ENCODE assay signal across 10 cellular contexts in the genomic region with DNA sequence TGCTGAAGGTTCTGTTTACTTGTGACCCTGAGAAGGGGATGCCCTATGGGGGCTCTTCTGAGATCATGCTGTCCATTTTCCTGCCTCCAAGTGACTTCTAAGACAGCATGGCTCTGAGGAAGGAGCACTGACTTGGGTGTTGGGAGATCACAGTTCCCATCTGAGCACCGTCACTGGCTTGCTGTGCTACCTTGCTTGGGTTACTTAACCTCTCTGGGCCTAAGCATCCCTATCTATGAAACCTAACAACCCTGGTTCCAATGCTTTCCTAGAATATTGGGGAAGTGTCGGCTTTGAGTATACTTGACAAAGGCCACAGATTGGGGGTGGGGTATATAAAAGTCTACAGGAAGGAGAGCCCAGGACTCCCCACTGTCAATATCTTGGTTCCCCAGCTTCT. TPM values are rescaled to one million over a fixed set of nuclear protein-coding genes. Genes with fewer than 3 reads are reported as not detected.
A peak's percentile ranks its signal among the peaks of the same experiment; 100 is the strongest.
DNase-seq lines count a peak whose midpoint lies in the region; ATAC-seq and TF ChIP-seq lines count a peak whose summit lies in the region.
"Had no signal": no experiment of that assay in that cellular context is flagged by ENCODE, and none has a peak within 500 bp of the region (broad histone marks: within the 10 kb centered on the region; RNA-seq: fewer than 3 reads in every experiment).

No MANE protein-coding gene starts in this region.

- peaks cover 3 to 38% (median 4%) of the 10 kb centered on the region in 3 donors for H3K36me3 Mint-ChIP-seq in CD8-positive, alpha-beta memory T cell
- peaks cover 42% of the 10 kb centered on the region for H3K36me3 Mint-ChIP-seq in activated CD4-positive, alpha-beta memory T cell treated with anti-CD3 and anti-CD28 coated beads for 36 hours
- H3K36me3 Mint-ChIP-seq in Caco-2 (ENCODE audit: insufficient read depth, unreplicated experiment) = no peaks in the 10 kb centered on the region
- H3K36me3 Mint-ChIP-seq: WTC11 had no signal

- no peaks in the 10 kb centered on the region for H3K9me3 ChIP-seq in CD8-positive, alpha-beta memory T cell (ENCODE audit: low read length)
- H3K9me3 ChIP-seq in gastroesophageal sphincter (no peaks in the 10 kb centered on the region), skeletal muscle tissue (ENCODE audit: control insufficient read depth in 3 of 3, low read length in 3 of 3) (no peaks in the 10 kb centered on the region), Caco-2 (no peaks in the 10 kb centered on the region)

- H3K9me3 Mint-ChIP-seq in CD8-positive, alpha-beta memory T cell = peaks cover 0 to 2% (median 0%) of the 10 kb centered on the region in 5 donors
- peaks cover 4% of the 10 kb centered on the region for H3K9me3 Mint-ChIP-seq in activated CD4-positive, alpha-beta memory T cell treated with anti-CD3 and anti-CD28 coated beads for 36 hours
- no peaks in the 10 kb centered on the region for H3K9me3 Mint-ChIP-seq in Caco-2 (ENCODE audit: unreplicated experiment)
- H3K9me3 Mint-ChIP-seq: neural crest cell, WTC11 had no signal

- H3K27ac Mint-ChIP-seq in CD8-positive, alpha-beta memory T cell = peak overlapping the region; percentile 98 to 100 (median 100)
- peak overlapping the region; percentile 94 for H3K27ac Mint-ChIP-seq in activated CD4-positive, alpha-beta memory T cell treated with anti-CD3 and anti-CD28 coated beads for 36 hours
- H3K27ac Mint-ChIP-seq in Caco-2 (ENCODE audit: unreplicated experiment) = no peak overlapping the region
- H3K27ac Mint-ChIP-seq: WTC11 had no signal

- intact Hi-C loops in activated CD4-positive, alpha-beta memory T cell treated with anti-CD3 and anti-CD28 coated beads for 36 hours (cut with micrococcal nuclease) = loop anchor here (10.0 kb wide), 3 partner anchors 212 to 342 kb away; no protein-coding TSS in a partner anchor
- intact Hi-C loops in Caco-2 (cut with micrococcal nuclease; ENCODE audit: unreplicated experiment) = no loop called here

- peak overlapping the region; percentile 95 for H3K27ac ChIP-seq in CD8-positive, alpha-beta memory T cell (ENCODE audit: low read depth, low read length)
- H3K27ac ChIP-seq in gastroesophageal sphincter = peak overlapping the region in 3 of 4 donors; percentile 62 to 73 (median 64)
- peak overlapping the region; percentile 75 for H3K27ac ChIP-seq in skeletal muscle tissue (ENCODE audit: low read depth, low read length)

- peaks cover 0 to 7% of the 10 kb centered on the region in 2 donors for H3K27me3 Mint-ChIP-seq in CD8-positive, alpha-beta memory T cell
- no peaks in the 10 kb centered on the region for H3K27me3 Mint-ChIP-seq in activated CD4-positive, alpha-beta memory T cell treated with anti-CD3 and anti-CD28 coated beads for 36 hours
- H3K27me3 Mint-ChIP-seq in Caco-2 (ENCODE audit: insufficient read depth, unreplicated experiment) = peaks cover 2% of the 10 kb centered on the region

- 100% methylated on average over 1 of the region's 2 CpGs; no CpG with 5 or more reads in 1 of the 2 donors for WGBS in gastroesophageal sphincter (ENCODE audit: low coverage in 1 of 2), 2 donors

- H3K36me3 ChIP-seq in CD8-positive, alpha-beta memory T cell (ENCODE audit: insufficient read depth, low read length) = no peaks in the 10 kb centered on the region
- no peaks in the 10 kb centered on the region for H3K36me3 ChIP-seq in gastroesophageal sphincter
- no peaks in the 10 kb centered on the region for H3K36me3 ChIP-seq in skeletal muscle tissue (ENCODE audit: control insufficient read depth in 3 of 3, insufficient read depth in 3 of 3, low read length in 3 of 3)
- H3K36me3 ChIP-seq in Caco-2 (ENCODE audit: control insufficient read depth, insufficient read depth, low read length) = no peaks in the 10 kb centered on the region

- CTCF ChIA-PET in CD8-positive, alpha-beta memory T cell (lab: Charles Lee) = interaction anchor here (6.7 kb wide), 1 partner anchor 48 kb away, joined by 68 read pairs; no protein-coding TSS in a partner anchor
- CTCF ChIA-PET in activated CD4-positive, alpha-beta memory T cell treated with anti-CD3 and anti-CD28 coated beads for 36 hours (lab: Charles Lee) = interaction anchor here (0.7 to 2.5 kb wide), 2 partner anchors 35 to 48 kb away, joined by 4 to 13 read pairs; no protein-coding TSS in a partner anchor
- CTCF ChIA-PET in Caco-2 (lab: Charles Lee) = no interaction called here

- peak overlapping the region; percentile 46 for H3K4me3 ChIP-seq in CD8-positive, alpha-beta memory T cell (ENCODE audit: low read length)
- H3K4me3 ChIP-seq in gastroesophageal sphincter (no peak overlapping the region), skeletal muscle tissue (ENCODE audit: low read length in 3 of 3) (no peak overlapping the region), Caco-2 (ENCODE audit: low read depth, low read length) (no peak overlapping the region)

- no peaks in the 10 kb centered on the region for H3K27me3 ChIP-seq in CD8-positive, alpha-beta memory T cell (ENCODE audit: insufficient read depth, low read length, poor library complexity, severe bottlenecking)
- peaks cover 50% of the 10 kb centered on the region for H3K27me3 ChIP-seq in gastroesophageal sphincter
- no peaks in the 10 kb centered on the region for H3K27me3 ChIP-seq in skeletal muscle tissue (ENCODE audit: control insufficient read depth in 3 of 3, insufficient read depth in 3 of 3, low read length in 3 of 3)
- no peaks in the 10 kb centered on the region for H3K27me3 ChIP-seq in Caco-2 (replicated peaks; ENCODE audit: control insufficient read depth, insufficient read depth, low read length)

- no peak overlapping the region for H3K9ac ChIP-seq in skeletal muscle tissue (ENCODE audit: low read depth in 1 of 3, low read length in 3 of 3)

- BruUV-seq in Caco-2 (replicated peaks; lab: Mats Ljungman, UMichigan) = no TSS peak

- peaks cover 84 to 96% (median 91%) of the 10 kb centered on the region in 3 donors for H3K4me1 Mint-ChIP-seq in CD8-positive, alpha-beta memory T cell
- peaks cover 86% of the 10 kb centered on the region for H3K4me1 Mint-ChIP-seq in activated CD4-positive, alpha-beta memory T cell treated with anti-CD3 and anti-CD28 coated beads for 36 hours (ENCODE audit: low read depth)
- no peaks in the 10 kb centered on the region for H3K4me1 Mint-ChIP-seq in Caco-2 (ENCODE audit: low read depth, unreplicated experiment)

- H3K4me1 ChIP-seq in CD8-positive, alpha-beta memory T cell (ENCODE audit: insufficient read depth, low read length) = peaks cover 96% of the 10 kb centered on the region
- peaks cover 0 to 83% (median 14%) of the 10 kb centered on the region in 3 donors for H3K4me1 ChIP-seq in gastroesophageal sphincter
- H3K4me1 ChIP-seq in skeletal muscle tissue (ENCODE audit: control insufficient read depth in 3 of 3, insufficient read depth in 3 of 3, low read length in 3 of 3) = peaks cover 52 to 86% (median 71%) of the 10 kb centered on the region in 3 donors
- H3K4me1 ChIP-seq in Caco-2 = no peaks in the 10 kb centered on the region

- TF ChIP-seq CTCF in gastroesophageal sphincter (IDR thresholded peaks at IDR 0.05) (no peak), Caco-2 (IDR thresholded peaks at IDR 0.05; ENCODE audit: insufficient read depth in 1 of 2, low read depth in 1 of 2, low read length in 1 of 2, severe bottlenecking in 1 of 2, unreplicated experiment in 1 of 2) (no peak)

- no peak for TF ChIP-seq EP300 in gastroesophageal sphincter (IDR thresholded peaks at IDR 0.05)

- no peak for DNase-seq in CD8-positive, alpha-beta memory T cell
- no peak for DNase-seq in activated CD4-positive, alpha-beta memory T cell treated with anti-CD3 and anti-CD28 coated beads for 36 hours
- DNase-seq in C1 segment of cervical spinal cord (lab: John Stamatoyannopoulos, UW) = no peak
- DNase-seq in EL = no peak
- no peak for DNase-seq in Caco-2
- DNase-seq: HCEC 1CT had no signal

- ATAC-seq in gastroesophageal sphincter = no peak
- ATAC-seq: WTC11 had no signal

- no peak for TF ChIP-seq POLR2A in gastroesophageal sphincter (IDR thresholded peaks at IDR 0.05)

- H3K4me3 Mint-ChIP-seq in CD8-positive, alpha-beta memory T cell = peak overlapping the region; percentile 59 to 86 (median 80)
- peak overlapping the region; percentile 77 for H3K4me3 Mint-ChIP-seq in activated CD4-positive, alpha-beta memory T cell treated with anti-CD3 and anti-CD28 coated beads for 36 hours
- H3K4me3 Mint-ChIP-seq in Caco-2 (ENCODE audit: unreplicated experiment) = no peak overlapping the region
- H3K4me3 Mint-ChIP-seq: neural crest cell, WTC11 had no signal

- POLR2A ChIA-PET in CD8-positive, alpha-beta memory T cell (lab: Charles Lee) = interaction anchor here (0.6 to 1.6 kb wide), 7 partner anchors 8 to 48 kb away, joined by 3 to 4 read pairs (median 3); no protein-coding TSS in a partner anchor
- POLR2A ChIA-PET in activated CD4-positive, alpha-beta memory T cell treated with anti-CD3 and anti-CD28 coated beads for 36 hours (lab: Charles Lee) = interaction anchor here (1.3 to 2.6 kb wide), 2 partner anchors 10 kb away, joined by 3 to 10 read pairs; no protein-coding TSS in a partner anchor
- POLR2A ChIA-PET in Caco-2 (lab: Charles Lee) = no interaction called here

RNA-seq across cellular contexts. Expression of a gene that starts 6.2 kb away (rescaled TPM):
- total RNA-seq in CD8-positive, alpha-beta memory T cell = 100 to 1,000 TPM; 169 to 174 TPM
- polyA plus RNA-seq in CD8-positive, alpha-beta memory T cell = 164 TPM
- total RNA-seq in activated CD4-positive, alpha-beta memory T cell treated with anti-CD3 and anti-CD28 coated beads for 36 hours = 100 to 1,000 TPM; 201 to 211 TPM
- total RNA-seq in gastroesophageal sphincter = 10 to 100 TPM; 10.9 to 34.9 (median 31.0) TPM
- 9.9 TPM for total RNA-seq in skeletal muscle tissue
- 2.6 and 3.5 TPM in 2 replicates for total RNA-seq in Caco-2 (2022)

RNA-seq across cellular contexts. Expression of a gene that starts 56.9 kb away (rescaled TPM):
- total RNA-seq in CD8-positive, alpha-beta memory T cell = 10 to 100 TPM; 24.1 to 28.5 TPM
- 9.7 TPM for polyA plus RNA-seq in CD8-positive, alpha-beta memory T cell
- 10 to 100 TPM; 25.0 to 25.4 TPM for total RNA-seq in activated CD4-positive, alpha-beta memory T cell treated with anti-CD3 and anti-CD28 coated beads for 36 hours
- total RNA-seq in gastroesophageal sphincter (10 to 100 TPM; 62.3 to 95.5 (median 81.5) TPM), skeletal muscle tissue (40.2 TPM), Caco-2 (2022) (22.7 and 25.6 TPM in 2 replicates)

Comparison
In these comparisons a context has a peak if more than half of its experiments do, and no peak if none do; other contexts are left out.
1. RNA of a gene that starts 6.2 kb away (total RNA-seq): 201 to 211 TPM in activated CD4-positive, alpha-beta memory T cell treated with anti-CD3 and anti-CD28 coated beads for 36 hours and 169 to 174 TPM in CD8-positive, alpha-beta memory T cell; 10.9 to 34.9 TPM in gastroesophageal sphincter, 9.9 TPM in skeletal muscle tissue (single experiment) and 2.6 to 3.5 TPM in Caco-2; every median in the first group is over 4 times any median in the second.
2. Peak in every context shown above with its lines, with median percentiles within 50 percentile points of each other: H3K27ac ChIP-seq.